ENCODE assay signal across 26 cellular contexts in genomic region chr1:236823559-236823958, GRCh38.
"Had no signal": no experiment of that assay in that cellular context is flagged by ENCODE, and none has a peak within 500 bp of the region (broad histone marks: within the 10 kb centered on the region; RNA-seq: fewer than 3 reads in every experiment).

No MANE protein-coding gene starts in this region.

- H3K4me1 Mint-ChIP-seq: endodermal cell had no signal

- ATAC-seq: effector memory CD8-positive, alpha-beta T cell; esophagus mucosa; foreskin keratinocyte; gastrocnemius medialis; gastroesophageal sphincter; heart left ventricle; heart right ventricle had no signal

- H3K9me3 Mint-ChIP-seq: dendritic cell treated with granulocyte-macrophage colony-stimulating factor and Interleukin-4, amounts not matched to agents 40 ng/mL and 50 ng/mL, for 4 days; effector memory CD8-positive, alpha-beta T cell; endodermal cell had no signal

- H3K4me3 Mint-ChIP-seq: dendritic cell treated with granulocyte-macrophage colony-stimulating factor and Interleukin-4, amounts not matched to agents 40 ng/mL and 50 ng/mL, for 4 days; effector memory CD8-positive, alpha-beta T cell; endodermal cell had no signal

- H3K27ac Mint-ChIP-seq: dendritic cell treated with granulocyte-macrophage colony-stimulating factor and Interleukin-4, amounts not matched to agents 40 ng/mL and 50 ng/mL, for 4 days; endodermal cell had no signal

- H3K9me3 ChIP-seq: colonic mucosa, esophagus muscularis mucosa, esophagus squamous epithelium, gastrocnemius medialis, gastroesophageal sphincter, heart left ventricle, heart right ventricle had no signal

- H3K27me3 Mint-ChIP-seq: dendritic cell treated with granulocyte-macrophage colony-stimulating factor and Interleukin-4, amounts not matched to agents 40 ng/mL and 50 ng/mL, for 4 days; effector memory CD8-positive, alpha-beta T cell had no signal

- H3K4me1 ChIP-seq: colonic mucosa, esophagus squamous epithelium, foreskin keratinocyte, gastroesophageal sphincter had no signal

- H3K27ac ChIP-seq: colonic mucosa, coronary artery, dorsolateral prefrontal cortex, epithelial cell of prostate, esophagus muscularis mucosa, esophagus squamous epithelium, foreskin keratinocyte, gastrocnemius medialis, gastroesophageal sphincter, heart left ventricle, heart right ventricle, hepatocyte had no signal

- DNase-seq: colonic mucosa; cortex of kidney; dermis blood vessel endothelial cell; dorsolateral prefrontal cortex; effector CD4-positive, alpha-beta T cell; effector CD8-positive, alpha-beta T cell; effector memory CD4-positive, alpha-beta T cell; effector memory CD8-positive, alpha-beta T cell; endodermal cell; erythroblast; esophagus squamous epithelium; foreskin fibroblast; foreskin keratinocyte; foreskin melanocyte; gastrocnemius medialis; glutamatergic neuron; head of caudate nucleus; heart left ventricle; heart right ventricle had no signal

- H3K4me3 ChIP-seq: colonic mucosa, coronary artery, dorsolateral prefrontal cortex, esophagus muscularis mucosa, esophagus squamous epithelium, gastrocnemius medialis, gastroesophageal sphincter, heart left ventricle, heart right ventricle, hepatocyte had no signal
